15 cellular contexts compared by ENCODE assay signal in the genomic region with DNA sequence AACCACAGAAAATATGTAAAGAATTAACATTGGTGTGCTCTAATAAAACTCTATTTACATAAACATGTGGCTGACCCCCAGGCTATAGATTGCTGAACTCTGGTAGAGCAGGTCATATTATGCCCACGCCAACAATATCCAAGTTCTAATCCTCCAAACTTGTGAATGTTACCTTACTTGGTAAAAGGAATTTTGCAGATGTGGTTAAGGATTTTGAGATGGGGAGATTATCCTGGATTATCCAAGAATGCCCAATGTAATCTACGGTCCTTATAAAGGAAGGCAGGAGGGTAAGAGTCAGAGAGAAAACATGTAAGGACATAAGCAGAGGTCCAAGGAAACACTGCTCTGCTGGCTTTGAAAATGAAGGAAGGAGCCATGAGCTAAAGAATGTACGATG.
"Had no signal": no experiment of that assay in that cellular context is flagged by ENCODE, and none has a peak within 500 bp of the region (broad histone marks: within the 10 kb centered on the region; RNA-seq: fewer than 3 reads in every experiment).

No MANE protein-coding gene starts in this region.

- H3K4me3 ChIP-seq: coronary artery, sigmoid colon, upper lobe of right lung had no signal

- H3K36me3 ChIP-seq: breast epithelium, neutrophil, pancreas, sigmoid colon, upper lobe of right lung had no signal

- FAIRE-seq: astrocyte, pancreas had no signal

- ATAC-seq: activated CD4-positive, CD25-positive, alpha-beta regulatory T cell treated with anti-CD3 and anti-CD28 coated beads, Interleukin-2, amount 50 U/mL, for 24 hours; activated CD8-positive, alpha-beta T cell treated with anti-CD3 and anti-CD28 coated beads, Interleukin-2, amount 10 ng/mL, durations not matched to agents 7 days and 5 days; esophagus mucosa; naive thymus-derived CD8-positive, alpha-beta T cell; pancreas; stimulated activated naive B cell treated with anti-CD40 and anti-IgM and Interleukin-4, amounts not matched to agents 10 μg/mL and 1 μg/mL and 100 μg/mL, for 72 hours; upper lobe of right lung had no signal

- DNase-seq: activated CD4-positive, alpha-beta T cell treated with anti-CD3 and anti-CD28 coated beads, Interleukin-2, amount 10 ng/mL, durations not matched to agents 7 days and 5 days; activated CD8-positive, alpha-beta T cell treated with anti-CD3 and anti-CD28 coated beads, Interleukin-2, amount 10 ng/mL, durations not matched to agents 7 days and 5 days; activated naive CD4-positive, alpha-beta T cell treated with anti-CD3 and anti-CD28 coated beads, Interleukin-2, amount 10 ng/mL, durations not matched to agents 7 days and 5 days; activated T-cell treated with anti-CD3 and anti-CD28 coated beads, Interleukin-2, amount 50 U/mL, for 24 hours; naive thymus-derived CD8-positive, alpha-beta T cell; pancreas; sigmoid colon; stimulated activated naive B cell treated with anti-CD40 and anti-IgM and Interleukin-4, amounts not matched to agents 10 μg/mL and 1 μg/mL and 100 μg/mL, for 72 hours; upper lobe of right lung had no signal

- H3K27ac ChIP-seq: breast epithelium, coronary artery, neutrophil, pancreas, upper lobe of right lung had no signal

- H3K4me1 ChIP-seq: breast epithelium, pancreas, upper lobe of right lung had no signal

- H3K27me3 ChIP-seq: breast epithelium, neutrophil, pancreas, sigmoid colon, upper lobe of right lung had no signal

- H3K9me3 ChIP-seq: breast epithelium, neutrophil, pancreas, sigmoid colon, upper lobe of right lung had no signal
